In genomic region chr1:81725823-81726222, GRCh38 we compare ENCODE assay signal across 30 cellular contexts.
"Had no signal": no experiment of that assay in that cellular context is flagged by ENCODE, and none has a peak within 500 bp of the region (broad histone marks: within the 10 kb centered on the region; RNA-seq: fewer than 3 reads in every experiment).

No MANE protein-coding gene starts in this region.

- H3K27me3 ChIP-seq: neutrophil, ovary, right lobe of liver, sigmoid colon, stomach, thyroid gland, tibial nerve, upper lobe of right lung, uterus had no signal

- H3K9me3 ChIP-seq: neutrophil, ovary, psoas muscle, right lobe of liver, sigmoid colon, stomach, thoracic aorta, thyroid gland, tibial nerve, upper lobe of right lung, uterus had no signal

- H3K4me1 Mint-ChIP-seq: naive thymus-derived CD4-positive, alpha-beta T cell; natural killer cell; nephron; stimulated activated effector memory CD8-positive, alpha-beta T cell treated with anti-CD3 and anti-CD28 coated beads, Interleukin-12 subunit alpha, Interleukin-12 subunit beta, amount 100 ng/mL, for 72 hours; stimulated activated naive B cell treated with anti-CD40 and anti-IgM and Interleukin-4, amounts not matched to agents 10 μg/mL and 1 μg/mL and 100 μg/mL, for 72 hours had no signal

- H3K27me3 Mint-ChIP-seq: naive thymus-derived CD4-positive, alpha-beta T cell; progenitor cell of endocrine pancreas; stimulated activated naive B cell treated with anti-CD40 and anti-IgM and Interleukin-4, amounts not matched to agents 10 μg/mL and 1 μg/mL and 100 μg/mL, for 72 hours; stimulated activated naive CD8-positive, alpha-beta T cell treated with anti-CD3 and anti-CD28 coated beads, Interleukin-15, Interleukin-2, amounts not matched to agents 100 ng/mL and 50 ng/mL, for 24 hours; type B pancreatic cell had no signal

- H2AFZ ChIP-seq: parathyroid adenoma had no signal

- H3K4me3 ChIP-seq: ovary, psoas muscle, right lobe of liver, sigmoid colon, stomach, thoracic aorta, thyroid gland, tibial nerve, upper lobe of right lung, uterus had no signal

- H3K79me2 ChIP-seq: parathyroid adenoma had no signal

- H3K4me1 ChIP-seq: parathyroid adenoma, psoas muscle, right lobe of liver, sigmoid colon, stomach, tibial nerve, upper lobe of right lung, uterus had no signal

- H3K27ac ChIP-seq: neutrophil, ovary, parathyroid adenoma, psoas muscle, right lobe of liver, sigmoid colon, stomach, thoracic aorta, thyroid gland, tibial nerve, upper lobe of right lung, uterus had no signal

- DNase-seq: naive thymus-derived CD4-positive, alpha-beta T cell; natural killer cell; nucleus accumbens; ovary; posterior cingulate gyrus; psoas muscle; right cardiac atrium; right lobe of liver; sigmoid colon; small intestine; stimulated activated CD4-positive, alpha-beta T cell treated with anti-CD3 and anti-CD28 coated beads, Interleukin-15, amount 100 ng/mL, for 24 hours; stimulated activated CD4-positive, alpha-beta T cell treated with anti-CD3 and anti-CD28 coated beads, Interleukin-2, amount 100 ng/mL, for 24 hours; stimulated activated CD4-positive, alpha-beta T cell treated with anti-CD3 and anti-CD28 coated beads, Interleukin-2, amount 100 ng/mL, for 48 hours; stimulated activated CD4-positive, alpha-beta T cell treated with anti-CD3 and anti-CD28 coated beads, Interleukin-4, amount 100 ng/mL, for 24 hours; stimulated activated naive B cell treated with anti-CD40 and anti-IgM and Interleukin-4, amounts not matched to agents 10 μg/mL and 1 μg/mL and 100 μg/mL, for 72 hours; stimulated activated naive CD4-positive, alpha-beta T cell treated with Interleukin-2 at 50 U/mL for 16 hours; stomach; thyroid gland; upper lobe of right lung; uterus had no signal

- H3K9ac ChIP-seq: parathyroid adenoma had no signal

- ATAC-seq: naive thymus-derived CD4-positive, alpha-beta T cell; natural killer cell; psoas muscle; right cardiac atrium; right lobe of liver; stimulated activated effector memory CD8-positive, alpha-beta T cell treated with anti-CD3 and anti-CD28 coated beads, Interleukin-12 subunit alpha, Interleukin-12 subunit beta, amount 100 ng/mL, for 72 hours; stimulated activated naive B cell treated with anti-CD40 and anti-IgM and Interleukin-4, amounts not matched to agents 10 μg/mL and 1 μg/mL and 100 μg/mL, for 72 hours; upper lobe of right lung had no signal

- H3K36me3 ChIP-seq: neutrophil, ovary, right lobe of liver, sigmoid colon, stomach, thoracic aorta, thyroid gland, tibial nerve, upper lobe of right lung, uterus had no signal

- H3K4me3 Mint-ChIP-seq: naive thymus-derived CD4-positive, alpha-beta T cell; natural killer cell; nephron; neural crest cell; stimulated activated effector memory CD8-positive, alpha-beta T cell treated with anti-CD3 and anti-CD28 coated beads, Interleukin-12 subunit alpha, Interleukin-12 subunit beta, amount 100 ng/mL, for 72 hours; stimulated activated naive B cell treated with anti-CD40 and anti-IgM and Interleukin-4, amounts not matched to agents 10 μg/mL and 1 μg/mL and 100 μg/mL, for 72 hours; stimulated activated naive CD8-positive, alpha-beta T cell treated with anti-CD3 and anti-CD28 coated beads, Interleukin-15, Interleukin-2, amounts not matched to agents 100 ng/mL and 50 ng/mL, for 24 hours; type B pancreatic cell had no signal

- H3K36me3 Mint-ChIP-seq: natural killer cell; stimulated activated effector memory CD8-positive, alpha-beta T cell treated with anti-CD3 and anti-CD28 coated beads, Interleukin-12 subunit alpha, Interleukin-12 subunit beta, amount 100 ng/mL, for 72 hours; stimulated activated naive B cell treated with anti-CD40 and anti-IgM and Interleukin-4, amounts not matched to agents 10 μg/mL and 1 μg/mL and 100 μg/mL, for 72 hours had no signal

- H3K27ac Mint-ChIP-seq: naive thymus-derived CD4-positive, alpha-beta T cell; natural killer cell; nephron; progenitor cell of endocrine pancreas; stimulated activated effector memory CD8-positive, alpha-beta T cell treated with anti-CD3 and anti-CD28 coated beads, Interleukin-12 subunit alpha, Interleukin-12 subunit beta, amount 100 ng/mL, for 72 hours; stimulated activated naive B cell treated with anti-CD40 and anti-IgM and Interleukin-4, amounts not matched to agents 10 μg/mL and 1 μg/mL and 100 μg/mL, for 72 hours; stimulated activated naive CD8-positive, alpha-beta T cell treated with anti-CD3 and anti-CD28 coated beads, Interleukin-15, Interleukin-2, amounts not matched to agents 100 ng/mL and 50 ng/mL, for 24 hours; type B pancreatic cell had no signal
